ENCODE assay signal across 2 cellular contexts in the genomic region with DNA sequence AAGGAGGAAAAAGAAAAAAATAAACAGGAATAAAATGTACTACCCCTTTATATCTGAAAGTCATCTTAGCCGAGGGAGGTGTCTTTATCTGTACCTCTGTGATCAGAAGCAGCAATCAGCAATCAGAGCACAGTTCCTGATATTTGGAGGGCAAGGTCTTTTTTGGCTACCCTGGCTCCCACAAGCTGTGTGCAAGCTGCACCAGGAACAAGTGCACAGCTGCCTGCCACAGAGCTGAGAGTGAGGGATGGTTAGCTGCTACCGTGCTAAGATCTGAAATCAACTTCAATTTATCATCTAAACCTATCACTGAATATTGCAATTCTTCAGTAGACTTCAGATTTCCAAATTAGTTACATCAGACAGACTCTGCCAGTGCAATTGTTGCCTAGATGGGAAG.
TF ChIP-seq lines count a peak whose summit lies in the region.

No MANE protein-coding gene starts in this region.

TF ChIP-seq in GM23338, 12 proteins besides CTCF, POLR2A, EP300 and RAD21 (continues in another document):
- TF ChIP-seq EZH2phosphoT487 (IDR thresholded peaks at IDR 0.05; ENCODE audit: unreplicated experiment), result no peak
- no peak for TF ChIP-seq EZH2 (IDR thresholded peaks at IDR 0.05; ENCODE audit: low read depth, unreplicated experiment)
- no peak for TF ChIP-seq ZNF114 (CRISPR knock-in tag; IDR thresholded peaks at IDR 0.05)
- no peak for TF ChIP-seq JUNB (IDR thresholded peaks at IDR 0.05; ENCODE audit: unreplicated experiment)
- TF ChIP-seq CREB1 (CRISPR knock-in tag; IDR thresholded peaks at IDR 0.05; ENCODE audit: low read depth), result no peak
- TF ChIP-seq POLR2AphosphoS5 (IDR thresholded peaks at IDR 0.05; ENCODE audit: low read depth), result no peak
- TF ChIP-seq NANOG (IDR thresholded peaks at IDR 0.05; ENCODE audit: borderline replicate concordance), result no peak
- TF ChIP-seq REST (IDR thresholded peaks at IDR 0.05; ENCODE audit: unreplicated experiment), result no peak
- TF ChIP-seq ZNF462 (CRISPR knock-in tag; IDR thresholded peaks at IDR 0.05), result no peak
- no peak for TF ChIP-seq ZNF331 (CRISPR knock-in tag; IDR thresholded peaks at IDR 0.05; ENCODE audit: low read depth)

TF ChIP-seq in H1, 55 proteins besides CTCF, POLR2A, EP300 and RAD21:
- TF ChIP-seq JUND (IDR thresholded peaks at IDR 0.05; ENCODE audit: low read length) (no peak), KDM5A (IDR thresholded peaks at IDR 0.05; ENCODE audit: low read length) (no peak), TAF7 (optimal IDR thresholded peaks at IDR 0.05; ENCODE audit: borderline replicate concordance, low read depth, low read length) (no peak), SRF (IDR thresholded peaks at IDR 0.05; ENCODE audit: low read depth, low read length) (no peak)
TF ChIP-seq in H1: peak in this region for 0.
